Comparison of ENCODE assay signal across 20 cellular contexts in genomic region chr18:29123706-29124530, GRCh38.
DNase-seq lines count a peak whose midpoint lies in the region; ATAC-seq, FAIRE-seq and TF ChIP-seq lines count a peak whose summit lies in the region.
"Had no signal": no experiment of that assay in that cellular context is flagged by ENCODE, and none has a peak within 500 bp of the region (broad histone marks: within the 10 kb centered on the region; RNA-seq: fewer than 3 reads in every experiment).

No MANE protein-coding gene starts in this region.

- in situ Hi-C loops in ACHN (cut with HindIII; ENCODE audit: low pct_ligation_motif_present, low pct_unique_long_range_greater_than_20kb, low sequenced_read_pairs) (no loop called here), KBM-7 (cut with MboI; ENCODE audit: low pct_unique_long_range_greater_than_20kb, low sequenced_read_pairs) (no loop called here)

- no peak overlapping the region for H3K4me3 Mint-ChIP-seq in activated T-cell treated with anti-CD3 and anti-CD28 coated beads, Interleukin-2, amount 50 U/mL, for 24 hours
- H3K4me3 Mint-ChIP-seq: CD4-positive, alpha-beta T cell; mesothelial cell of epicardium; neural progenitor cell had no signal

- H2AFZ ChIP-seq in keratinocyte (ENCODE audit: control insufficient read depth, low read length) = peak overlapping the region; percentile 56
- H2AFZ ChIP-seq: neural progenitor cell had no signal

- H4K20me1 ChIP-seq in keratinocyte (ENCODE audit: control insufficient read depth, extremely low read depth, insufficient read depth, low read length) = no peaks in the 10 kb centered on the region

- ATAC-seq in lower lobe of right lung = no peak
- no peak for ATAC-seq in GM21515 (IDR thresholded peaks at IDR 0.05; ENCODE audit: unreplicated experiment)
- ATAC-seq: stimulated activated naive CD8-positive, alpha-beta T cell treated with anti-CD3 and anti-CD28 coated beads, Interleukin-15, Interleukin-2, amounts not matched to agents 100 U/mL and 50 U/mL, for 24 hours had no signal

- H3K9me3 Mint-ChIP-seq in activated T-cell treated with anti-CD3 and anti-CD28 coated beads, Interleukin-2, amount 50 U/mL, for 24 hours = peaks cover 13% of the 10 kb centered on the region
- H3K9me3 Mint-ChIP-seq: mesothelial cell of epicardium, neural progenitor cell had no signal

- H3K9me1 ChIP-seq in keratinocyte (ENCODE audit: control insufficient read depth, extremely low read depth, insufficient read depth, low read length) = no peaks in the 10 kb centered on the region

- no peaks in the 10 kb centered on the region for H3K36me3 Mint-ChIP-seq in activated T-cell treated with anti-CD3 and anti-CD28 coated beads, Interleukin-2, amount 50 U/mL, for 24 hours (ENCODE audit: low read depth)
- H3K36me3 Mint-ChIP-seq: mesothelial cell of epicardium, neural progenitor cell had no signal

- no peak for FAIRE-seq in keratinocyte (lab: Jason Lieb, UNC)

- dilution Hi-C loops in keratinocyte (cut with MboI; ENCODE audit: extremely low pct_ligation_motif_present, low sequenced_read_pairs) = no loop called here

- H3K4me1 ChIP-seq in keratinocyte (ENCODE audit: control insufficient read depth, extremely low read depth, insufficient read depth, low read length) (peaks cover 5% of the 10 kb centered on the region), lower lobe of right lung (no peaks in the 10 kb centered on the region)
- H3K4me1 ChIP-seq: ascending aorta, colonic mucosa, HAP-1, neural progenitor cell had no signal

- H3K4me3 ChIP-seq in choroid plexus epithelial cell (ENCODE audit: low read depth, low read length) (no peak overlapping the region), keratinocyte (ENCODE audit: control insufficient read depth in 2 of 3, extremely low read depth in 1 of 3, insufficient read depth in 2 of 3, low read depth in 1 of 3, low read length in 3 of 3) (no peak overlapping the region), lower lobe of right lung (no peak overlapping the region)
- H3K4me3 ChIP-seq: ascending aorta, colonic mucosa, HAP-1, neural progenitor cell had no signal

- no peaks in the 10 kb centered on the region for H3K27me3 ChIP-seq in keratinocyte (ENCODE audit: control insufficient read depth, extremely low read depth, insufficient read depth, low read length)
- H3K27me3 ChIP-seq in lower lobe of right lung (ENCODE audit: low read depth) = no peaks in the 10 kb centered on the region
- H3K27me3 ChIP-seq: ascending aorta, colonic mucosa, neural progenitor cell had no signal

- H3K27ac Mint-ChIP-seq in activated T-cell treated with anti-CD3 and anti-CD28 coated beads, Interleukin-2, amount 50 U/mL, for 24 hours = no peak overlapping the region
- H3K27ac Mint-ChIP-seq: CD4-positive, alpha-beta T cell; mesothelial cell of epicardium; neural progenitor cell had no signal

- H3K27ac ChIP-seq in keratinocyte (ENCODE audit: control insufficient read depth, insufficient read depth, low read length) (no peak overlapping the region), lower lobe of right lung (no peak overlapping the region)
- H3K27ac ChIP-seq: ascending aorta, colonic mucosa, neural progenitor cell had no signal

- no peaks in the 10 kb centered on the region for H3K9me3 ChIP-seq in keratinocyte (ENCODE audit: control insufficient read depth, low read depth, low read length)
- no peaks in the 10 kb centered on the region for H3K9me3 ChIP-seq in lower lobe of right lung
- H3K9me3 ChIP-seq: ascending aorta, colonic mucosa, HAP-1 had no signal

- H3K36me3 ChIP-seq in keratinocyte (ENCODE audit: control insufficient read depth in 2 of 2, extremely low read depth in 1 of 2, insufficient read depth in 2 of 2, low read length in 2 of 2) = no peaks in the 10 kb centered on the region
- H3K36me3 ChIP-seq in lower lobe of right lung = no peaks in the 10 kb centered on the region
- H3K36me3 ChIP-seq: ascending aorta, colonic mucosa, HAP-1, neural progenitor cell had no signal

- H3K27me3 Mint-ChIP-seq in activated T-cell treated with anti-CD3 and anti-CD28 coated beads, Interleukin-2, amount 50 U/mL, for 24 hours = no peaks in the 10 kb centered on the region
- H3K27me3 Mint-ChIP-seq: CD4-positive, alpha-beta T cell had no signal

- peak overlapping the region; percentile 19 for H3K4me2 ChIP-seq in keratinocyte (ENCODE audit: control insufficient read depth, extremely low read depth, insufficient read depth, low read depth, low read length)
- H3K4me2 ChIP-seq: neural progenitor cell had no signal

- H3K79me2 ChIP-seq in keratinocyte (ENCODE audit: control insufficient read depth, insufficient read depth, low read length) = no peaks in the 10 kb centered on the region

- no peaks in the 10 kb centered on the region for H3K4me1 Mint-ChIP-seq in activated T-cell treated with anti-CD3 and anti-CD28 coated beads, Interleukin-2, amount 50 U/mL, for 24 hours (ENCODE audit: low read depth)
- H3K4me1 Mint-ChIP-seq: mesothelial cell of epicardium, neural progenitor cell had no signal

- DNase-seq in ACHN = peak; percentile 27
- DNase-seq in LHCN-M2 (ENCODE audit: low read depth) = peak; percentile 20
- DNase-seq in choroid plexus epithelial cell (ENCODE audit: low read depth) = peak; percentile 32
- DNase-seq in keratinocyte (ENCODE audit: low read depth, low spot score) = no peak
- no peak for DNase-seq in KBM-7
- no peak for DNase-seq in activated T-cell treated with anti-CD3 and anti-CD28 coated beads, Interleukin-2, amount 50 U/mL, for 24 hours
- no peak for DNase-seq in lower lobe of right lung
- DNase-seq: activated CD4-positive, CD25-positive, alpha-beta regulatory T cell treated with anti-CD3 and anti-CD28 coated beads, Interleukin-2, amount 50 U/mL, for 72 hours; CD4-positive, alpha-beta T cell; colonic mucosa; head of caudate nucleus; islet precursor cell; stimulated activated naive CD8-positive, alpha-beta T cell treated with anti-CD3 and anti-CD28 coated beads, Interleukin-15, Interleukin-2, amounts not matched to agents 100 U/mL and 50 U/mL, for 24 hours; T-helper 9 cell; trophoblast cell had no signal

- H3K9ac ChIP-seq in keratinocyte (ENCODE audit: control insufficient read depth, extremely low read depth, insufficient read depth, low read length) = no peak overlapping the region
- H3K9ac ChIP-seq: neural progenitor cell had no signal

- intact Hi-C loops in lower lobe of right lung (cut with DNase I) = no loop called here

- no peak for TF ChIP-seq CTCF in choroid plexus epithelial cell (conservative IDR thresholded peaks at IDR 0.05; ENCODE audit: low read depth, low read length)
- no peak for TF ChIP-seq CTCF in keratinocyte (optimal IDR thresholded peaks at IDR 0.05 in 1 of 3, IDR thresholded peaks at IDR 0.05 in 1 of 3, conservative IDR thresholded peaks at IDR 0.05 in 1 of 3; ENCODE audit: extremely low read depth in 1 of 3, insufficient read depth in 2 of 3, low read length in 3 of 3)
- TF ChIP-seq CTCF in lower lobe of right lung (IDR thresholded peaks at IDR 0.05) = no peak

Comparison
In these comparisons a context has a peak if more than half of its experiments do, and no peak if none do; other contexts are left out.
1. DNase-seq: peak in ACHN (single experiment), LHCN-M2 (single experiment) and choroid plexus epithelial cell (single experiment); none in keratinocyte (single experiment), KBM-7 (single experiment), activated T-cell treated with anti-CD3 and anti-CD28 coated beads, Interleukin-2, amount 50 U/mL, for 24 hours (single experiment) and lower lobe of right lung (single experiment).